1 cellular context compared by ENCODE assay signal in genomic region chr13:81020010-81020409, GRCh38.
TF ChIP-seq lines count a peak whose summit lies in the region.

No MANE protein-coding gene starts in this region.

TF ChIP-seq in HepG2, 621 proteins besides CTCF, POLR2A, EP300 and RAD21 (continued from another document):
- TF ChIP-seq DBP (CRISPR knock-in tag; IDR thresholded peaks at IDR 0.05; ENCODE audit: not compliant biosample characterization) = no peak
- TF ChIP-seq ZNF598 (CRISPR knock-in tag; IDR thresholded peaks at IDR 0.05; ENCODE audit: borderline replicate concordance) = no peak
- TF ChIP-seq SRSF9 (IDR thresholded peaks at IDR 0.05; ENCODE audit: borderline replicate concordance, insufficient read depth, low read depth, low read length, poor library complexity, severe bottlenecking) = no peak
